ENCODE assay signal across 19 cellular contexts in the genomic region with DNA sequence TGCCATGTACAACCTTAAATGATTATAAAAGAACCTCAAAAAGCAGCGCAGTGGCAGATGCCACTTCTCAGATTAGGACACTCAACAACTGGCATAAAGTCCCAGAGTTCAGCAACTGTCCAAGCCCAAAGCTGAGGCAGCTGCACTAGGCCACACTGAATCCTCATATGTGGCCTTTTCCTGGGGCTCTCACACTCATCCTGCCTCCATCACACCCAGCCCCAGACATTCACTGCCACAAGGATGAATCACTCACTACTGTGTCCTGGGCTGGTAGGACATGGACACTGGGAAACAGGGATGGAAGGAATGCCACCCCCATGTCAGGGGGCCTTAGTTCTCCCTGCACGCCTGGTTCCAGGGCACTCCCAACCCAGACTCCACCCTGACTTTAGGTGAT.
DNase-seq lines count a peak whose midpoint lies in the region; ATAC-seq, FAIRE-seq and TF ChIP-seq lines count a peak whose summit lies in the region.
"Had no signal": no experiment of that assay in that cellular context is flagged by ENCODE, and none has a peak within 500 bp of the region (broad histone marks: within the 10 kb centered on the region; RNA-seq: fewer than 3 reads in every experiment).

No MANE protein-coding gene starts in this region.

- no peak for FAIRE-seq in HTR-8/SVneo (lab: Jason Lieb, UNC)

- peaks cover 48% of the 10 kb centered on the region for H3K4me1 Mint-ChIP-seq in osteocyte (ENCODE audit: unreplicated experiment)
- H3K4me1 Mint-ChIP-seq: B cell; CD4-positive, CD25-positive, alpha-beta regulatory T cell had no signal

- peak overlapping the region; percentile 27 for H3K27ac Mint-ChIP-seq in osteocyte (ENCODE audit: unreplicated experiment)
- H3K27ac Mint-ChIP-seq: B cell; CD4-positive, CD25-positive, alpha-beta regulatory T cell; IgD-negative memory B cell had no signal

- DNase-seq in Daoy (ENCODE audit: low read depth): peak; percentile 40
- DNase-seq in HT1080 (ENCODE audit: low read depth): peak; percentile 29
- DNase-seq in hepatic stellate cell (ENCODE audit: low spot score): peak; percentile 16
- DNase-seq in osteocyte (ENCODE audit: extremely low spot score, unreplicated experiment): no peak
- no peak for DNase-seq in stimulated activated CD4-positive, alpha-beta T cell treated with anti-CD3 and anti-CD28 coated beads, Interleukin-1b, Interleukin-23, amount 100 ng/mL, for 48 hours
- no peak for DNase-seq in activated CD4-positive, alpha-beta T cell treated with anti-CD3 and anti-CD28 coated beads, Interleukin-2, amount 50 U/mL, for 4 hours
- DNase-seq in HTR-8/SVneo (ENCODE audit: insufficient read length, low spot score): no peak
- DNase-seq: Caco-2; CD4-positive, CD25-positive, alpha-beta regulatory T cell; DMS153; Kasumi-1; NCI-H187; NCI-H226; NCI-H69; NK-92 treated with Interleukin-12 subunit alpha and Interleukin-12 subunit beta, amount 100 ng/mL, for 24 hours; OCI-M1 had no signal

- H3K9me3 Mint-ChIP-seq in osteocyte (ENCODE audit: unreplicated experiment): no peaks in the 10 kb centered on the region
- H3K9me3 Mint-ChIP-seq: IgD-negative memory B cell had no signal

- H3K27me3 Mint-ChIP-seq in osteocyte (ENCODE audit: unreplicated experiment): no peaks in the 10 kb centered on the region
- H3K27me3 Mint-ChIP-seq: B cell; CD4-positive, CD25-positive, alpha-beta regulatory T cell had no signal

- no peak overlapping the region for H3K4me3 Mint-ChIP-seq in osteocyte (ENCODE audit: unreplicated experiment)
- H3K4me3 Mint-ChIP-seq: B cell; CD4-positive, CD25-positive, alpha-beta regulatory T cell; IgD-negative memory B cell had no signal

- H3K36me3 Mint-ChIP-seq in osteocyte (ENCODE audit: unreplicated experiment): no peaks in the 10 kb centered on the region
- H3K36me3 Mint-ChIP-seq: CD4-positive, CD25-positive, alpha-beta regulatory T cell; IgD-negative memory B cell had no signal

- ATAC-seq in GM18498 (IDR thresholded peaks at IDR 0.05; ENCODE audit: unreplicated experiment): no peak

- no peak for TF ChIP-seq CTCF in osteocyte (IDR thresholded peaks at IDR 0.05)

Comparison
In these comparisons a context has a peak if more than half of its experiments do, and no peak if none do; other contexts are left out.
1. DNase-seq: peak in Daoy (single experiment), HT1080 (single experiment) and hepatic stellate cell (single experiment); none in osteocyte (single experiment), stimulated activated CD4-positive, alpha-beta T cell treated with anti-CD3 and anti-CD28 coated beads, Interleukin-1b, Interleukin-23, amount 100 ng/mL, for 48 hours (single experiment), activated CD4-positive, alpha-beta T cell treated with anti-CD3 and anti-CD28 coated beads, Interleukin-2, amount 50 U/mL, for 4 hours (0 of 2) and HTR-8/SVneo (single experiment).